ENCODE assay signal across 17 cellular contexts in genomic region chr10:11344550-11344949, GRCh38.
DNase-seq lines count a peak whose midpoint lies in the region; ATAC-seq and TF ChIP-seq lines count a peak whose summit lies in the region.
"Had no signal": no experiment of that assay in that cellular context is flagged by ENCODE, and none has a peak within 500 bp of the region (broad histone marks: within the 10 kb centered on the region; RNA-seq: fewer than 3 reads in every experiment).

No MANE protein-coding gene starts in this region.

- H3K27me3 ChIP-seq in HL-60 (ENCODE audit: insufficient read depth, poor library complexity, severe bottlenecking), result no peaks in the 10 kb centered on the region
- H3K27me3 ChIP-seq: neural progenitor cell had no signal

- TF ChIP-seq CTCF in HL-60 (IDR thresholded peaks at IDR 0.05; ENCODE audit: insufficient read depth, low read length), result no peak

- peaks cover 6% of the 10 kb centered on the region for H3K27me3 Mint-ChIP-seq in activated CD4-positive, alpha-beta T cell treated with anti-CD3 and anti-CD28 coated beads, Interleukin-2, amount 10 ng/mL, durations not matched to agents 24 days and 14 days
- H3K27me3 Mint-ChIP-seq in activated naive CD8-positive, alpha-beta T cell treated with anti-CD3 and anti-CD28 coated beads for 36 hours, result no peaks in the 10 kb centered on the region
- H3K27me3 Mint-ChIP-seq: central memory CD8-positive, alpha-beta T cell had no signal

- intact Hi-C loops in activated CD4-positive, alpha-beta T cell treated with anti-CD3 and anti-CD28 coated beads, Interleukin-2, amount 10 ng/mL, durations not matched to agents 24 days and 14 days (cut with micrococcal nuclease), result loop anchor here (10.0 kb wide), 1 partner anchor 120 kb away; no protein-coding TSS in a partner anchor

- no peak for ATAC-seq in stimulated activated effector memory CD8-positive, alpha-beta T cell treated with anti-CD3 and anti-CD28 coated beads, Interleukin-12 subunit alpha, Interleukin-12 subunit beta, amount 100 ng/mL, for 72 hours
- no peak for ATAC-seq in HG02610 (IDR thresholded peaks at IDR 0.05; ENCODE audit: unreplicated experiment)

- DNase-seq in activated CD4-positive, alpha-beta T cell treated with anti-CD3 and anti-CD28 coated beads, Interleukin-2, amount 10 ng/mL, durations not matched to agents 24 days and 14 days, result peak; percentile 65
- DNase-seq in activated CD4-positive, alpha-beta T cell treated with anti-CD3 and anti-CD28 coated beads, Interleukin-2, amount 50 U/mL, for 48 hours, result no peak
- DNase-seq in HL-60 (ENCODE audit: low read depth in 1 of 2, low spot score in 1 of 2), result peak in 1 of 2 experiments; percentile 57
- DNase-seq in activated naive CD8-positive, alpha-beta T cell treated with anti-CD3 and anti-CD28 coated beads for 36 hours, result peak; percentile 34
- no peak for DNase-seq in stimulated activated effector memory CD8-positive, alpha-beta T cell treated with anti-CD3 and anti-CD28 coated beads, Interleukin-12 subunit alpha, Interleukin-12 subunit beta, amount 100 ng/mL, for 72 hours (ENCODE audit: low spot score in 2 of 2)
- no peak for DNase-seq in HPDE6-E6E7 (ENCODE audit: extremely low spot score)
- no peak for DNase-seq in NCI-H2029 treated with DMSO at 0.1 percent for 48 hours (lab: John Stamatoyannopoulos, UW)
- DNase-seq: amygdala; CD8-positive, alpha-beta memory T cell; endodermal cell; mesendoderm; MM.1S; NCI-H187 treated with DMSO at 0.1 percent for 48 hours; NCI-H446 treated with DMSO at 0.1 percent for 48 hours had no signal

- H3K4me3 ChIP-seq in HL-60 (replicated peaks; ENCODE audit: insufficient read depth, low read length), result no peak overlapping the region; the same call in 1 of the 2 replicates
- H3K4me3 ChIP-seq: neural progenitor cell had no signal

- no peaks in the 10 kb centered on the region for H3K36me3 Mint-ChIP-seq in activated CD4-positive, alpha-beta T cell treated with anti-CD3 and anti-CD28 coated beads, Interleukin-2, amount 10 ng/mL, durations not matched to agents 24 days and 14 days (ENCODE audit: low read depth)
- H3K36me3 Mint-ChIP-seq in activated naive CD8-positive, alpha-beta T cell treated with anti-CD3 and anti-CD28 coated beads for 36 hours, result peaks cover 4% of the 10 kb centered on the region
- H3K36me3 Mint-ChIP-seq in stimulated activated effector memory CD8-positive, alpha-beta T cell treated with anti-CD3 and anti-CD28 coated beads, Interleukin-12 subunit alpha, Interleukin-12 subunit beta, amount 100 ng/mL, for 72 hours, result peaks cover 10% of the 10 kb centered on the region
- H3K36me3 Mint-ChIP-seq: neural progenitor cell had no signal

- no peaks in the 10 kb centered on the region for H3K4me1 Mint-ChIP-seq in activated CD4-positive, alpha-beta T cell treated with anti-CD3 and anti-CD28 coated beads, Interleukin-2, amount 10 ng/mL, durations not matched to agents 24 days and 14 days
- peaks cover 5% of the 10 kb centered on the region for H3K4me1 Mint-ChIP-seq in activated naive CD8-positive, alpha-beta T cell treated with anti-CD3 and anti-CD28 coated beads for 36 hours
- no peaks in the 10 kb centered on the region for H3K4me1 Mint-ChIP-seq in stimulated activated effector memory CD8-positive, alpha-beta T cell treated with anti-CD3 and anti-CD28 coated beads, Interleukin-12 subunit alpha, Interleukin-12 subunit beta, amount 100 ng/mL, for 72 hours
- H3K4me1 Mint-ChIP-seq: central memory CD8-positive, alpha-beta T cell; endodermal cell had no signal

- peak overlapping the region; percentile 60 for H3K27ac ChIP-seq in HL-60 (replicated peaks)
- H3K27ac ChIP-seq: neural progenitor cell had no signal

- H3K27ac Mint-ChIP-seq in activated CD4-positive, alpha-beta T cell treated with anti-CD3 and anti-CD28 coated beads, Interleukin-2, amount 10 ng/mL, durations not matched to agents 24 days and 14 days, result no peak overlapping the region
- H3K27ac Mint-ChIP-seq in activated naive CD8-positive, alpha-beta T cell treated with anti-CD3 and anti-CD28 coated beads for 36 hours, result peak overlapping the region; percentile 68
- H3K27ac Mint-ChIP-seq in stimulated activated effector memory CD8-positive, alpha-beta T cell treated with anti-CD3 and anti-CD28 coated beads, Interleukin-12 subunit alpha, Interleukin-12 subunit beta, amount 100 ng/mL, for 72 hours, result peak overlapping the region; percentile 15
- H3K27ac Mint-ChIP-seq: endodermal cell, neural progenitor cell had no signal

- peak overlapping the region; percentile 13 for H3K4me3 Mint-ChIP-seq in activated CD4-positive, alpha-beta T cell treated with anti-CD3 and anti-CD28 coated beads, Interleukin-2, amount 10 ng/mL, durations not matched to agents 24 days and 14 days
- H3K4me3 Mint-ChIP-seq in activated naive CD8-positive, alpha-beta T cell treated with anti-CD3 and anti-CD28 coated beads for 36 hours, result peak overlapping the region; percentile 60
- H3K4me3 Mint-ChIP-seq in stimulated activated effector memory CD8-positive, alpha-beta T cell treated with anti-CD3 and anti-CD28 coated beads, Interleukin-12 subunit alpha, Interleukin-12 subunit beta, amount 100 ng/mL, for 72 hours, result no peak overlapping the region
- H3K4me3 Mint-ChIP-seq: central memory CD8-positive, alpha-beta T cell; endodermal cell; neural progenitor cell had no signal

- H3K9me3 Mint-ChIP-seq in activated CD4-positive, alpha-beta T cell treated with anti-CD3 and anti-CD28 coated beads, Interleukin-2, amount 10 ng/mL, durations not matched to agents 24 days and 14 days, result no peaks in the 10 kb centered on the region
- peaks cover 3% of the 10 kb centered on the region for H3K9me3 Mint-ChIP-seq in activated naive CD8-positive, alpha-beta T cell treated with anti-CD3 and anti-CD28 coated beads for 36 hours
- H3K9me3 Mint-ChIP-seq in stimulated activated effector memory CD8-positive, alpha-beta T cell treated with anti-CD3 and anti-CD28 coated beads, Interleukin-12 subunit alpha, Interleukin-12 subunit beta, amount 100 ng/mL, for 72 hours, result no peaks in the 10 kb centered on the region
- H3K9me3 Mint-ChIP-seq: CD8-positive, alpha-beta memory T cell; central memory CD8-positive, alpha-beta T cell had no signal

Comparison
In these comparisons a context has a peak if more than half of its experiments do, and no peak if none do; other contexts are left out.
1. DNase-seq: peak in activated CD4-positive, alpha-beta T cell treated with anti-CD3 and anti-CD28 coated beads, Interleukin-2, amount 10 ng/mL, durations not matched to agents 24 days and 14 days (single experiment) and activated naive CD8-positive, alpha-beta T cell treated with anti-CD3 and anti-CD28 coated beads for 36 hours (single experiment); none in activated CD4-positive, alpha-beta T cell treated with anti-CD3 and anti-CD28 coated beads, Interleukin-2, amount 50 U/mL, for 48 hours (0 of 2), stimulated activated effector memory CD8-positive, alpha-beta T cell treated with anti-CD3 and anti-CD28 coated beads, Interleukin-12 subunit alpha, Interleukin-12 subunit beta, amount 100 ng/mL, for 72 hours (0 of 2), HPDE6-E6E7 (single experiment) and NCI-H2029 treated with DMSO at 0.1 percent for 48 hours (single experiment).